In the genomic region with DNA sequence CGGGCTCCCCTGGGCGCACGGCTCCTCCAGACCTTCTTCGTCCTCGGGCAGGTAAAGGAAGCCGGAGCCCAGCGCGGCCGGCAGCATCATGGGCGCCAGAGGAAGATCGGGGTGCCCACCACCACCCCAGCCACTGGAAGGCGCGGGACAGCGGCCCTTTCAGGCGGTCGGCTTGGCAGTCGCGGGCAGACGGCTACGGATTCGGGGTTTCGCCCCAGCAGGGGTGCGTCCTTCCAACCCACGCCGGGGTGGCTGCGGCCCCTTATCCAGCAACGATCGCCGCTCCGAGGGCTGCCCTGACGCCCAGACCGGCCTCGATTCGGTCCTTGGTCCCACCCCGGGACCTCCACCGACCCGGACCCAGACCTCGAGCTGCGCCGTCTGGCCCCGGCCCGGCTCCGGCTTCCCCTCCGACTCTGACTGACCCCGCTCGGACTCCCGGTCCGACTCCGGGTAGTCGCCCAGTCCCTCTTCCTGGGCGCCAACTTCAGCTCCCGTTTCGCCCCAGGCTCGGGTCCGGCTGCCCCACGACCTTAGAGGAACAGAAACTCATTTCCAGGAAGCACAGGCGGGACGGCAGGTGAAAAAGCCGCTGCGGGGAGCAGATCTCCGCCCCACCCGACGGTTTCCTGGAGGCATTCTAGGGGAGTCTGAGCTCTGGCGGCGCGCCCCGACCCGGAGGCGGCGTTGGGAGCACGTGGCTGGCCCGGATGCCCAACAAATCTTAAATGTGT, we compare ENCODE assay signal across 8 cellular contexts. TPM values are rescaled to one million over a fixed set of nuclear protein-coding genes. Genes with fewer than 3 reads are reported as not detected.
DNase-seq lines count a peak whose midpoint lies in the region; ATAC-seq and TF ChIP-seq lines count a peak whose summit lies in the region.

No MANE protein-coding gene starts in this region.

- no peak for TF ChIP-seq CTCF in AG09309 (IDR thresholded peaks at IDR 0.05; ENCODE audit: control insufficient read depth, insufficient read depth, low read depth, low read length, missing control alignments)

- peak overlapping the region; percentile 28 for H3K4me3 ChIP-seq in AG09309 (ENCODE audit: control insufficient read depth, low read depth, low read length)
- H3K4me3 ChIP-seq in effector memory CD4-positive, alpha-beta T cell (ENCODE audit: insufficient read depth, low read depth, low read length, poor library complexity, severe bottlenecking) = peak overlapping the region; percentile 58

- DNase-seq in AG09309 (ENCODE audit: low read depth) (no peak), posterior vena cava (ENCODE audit: low spot score) (peak; percentile 81), SHP77 treated with DMSO at 0.1 percent for 48 hours (lab: John Stamatoyannopoulos, UW) (no peak), MV-4-11 (lab: John Stamatoyannopoulos, UW) (no peak), globus pallidus (ENCODE audit: low spot score) (no peak)
- peak; percentile 46 for DNase-seq in activated CD4-positive, alpha-beta T cell treated with anti-CD3 and anti-CD28 coated beads for 48 hours
- DNase-seq in effector memory CD4-positive, alpha-beta T cell = peak in 2 of 3 donors; percentile 5 to 12

- ATAC-seq in HG03135 (IDR thresholded peaks at IDR 0.05; ENCODE audit: unreplicated experiment) = no peak

- H3K9me3 ChIP-seq in effector memory CD4-positive, alpha-beta T cell (ENCODE audit: control insufficient read depth, low read length) = no peaks in the 10 kb centered on the region

- no peaks in the 10 kb centered on the region for H3K27me3 ChIP-seq in effector memory CD4-positive, alpha-beta T cell (replicated peaks; ENCODE audit: control insufficient read depth, insufficient read depth, low read length, poor library complexity, severe bottlenecking)

- H3K27ac ChIP-seq in effector memory CD4-positive, alpha-beta T cell (ENCODE audit: insufficient read depth, low read length, poor library complexity, severe bottlenecking) = no peak overlapping the region

- no peaks in the 10 kb centered on the region for H3K36me3 ChIP-seq in effector memory CD4-positive, alpha-beta T cell (ENCODE audit: control insufficient read depth, insufficient read depth, low read length)

- intact Hi-C loops in posterior vena cava (cut with DNase I) = no loop called here

- H3K4me1 ChIP-seq in effector memory CD4-positive, alpha-beta T cell (ENCODE audit: control insufficient read depth, insufficient read depth, low read length, poor library complexity, severe bottlenecking) = peaks cover 6% of the 10 kb centered on the region

RNA-seq across cellular contexts. Expression of gene SSB, which starts 30.2 kb away (rescaled TPM):
- total RNA-seq in posterior vena cava = 10 to 100 TPM; 70.6 to 75.7 TPM

RNA-seq across cellular contexts. Expression of gene KLHL23, which starts 34.8 kb away (rescaled TPM):
- total RNA-seq in posterior vena cava = 10 to 100 TPM; 18.6 to 22.6 TPM

RNA-seq across cellular contexts. Expression of gene METTL5, which starts 56.3 kb away (rescaled TPM):
- 10 to 100 TPM; 57.3 to 76.8 TPM for total RNA-seq in posterior vena cava

RNA-seq across cellular contexts. Expression of gene UBR3, which starts 58.8 kb away (rescaled TPM):
- total RNA-seq in posterior vena cava = 10 to 100 TPM; 49.2 to 54.2 TPM

Comparison
In these comparisons a context has a peak if more than half of its experiments do, and no peak if none do; other contexts are left out.
1. DNase-seq: peak in activated CD4-positive, alpha-beta T cell treated with anti-CD3 and anti-CD28 coated beads for 48 hours (single experiment), effector memory CD4-positive, alpha-beta T cell (2 of 3) and posterior vena cava (single experiment); none in AG09309 (single experiment), SHP77 treated with DMSO at 0.1 percent for 48 hours (single experiment), MV-4-11 (single experiment) and globus pallidus (single experiment).